In the genomic region with DNA sequence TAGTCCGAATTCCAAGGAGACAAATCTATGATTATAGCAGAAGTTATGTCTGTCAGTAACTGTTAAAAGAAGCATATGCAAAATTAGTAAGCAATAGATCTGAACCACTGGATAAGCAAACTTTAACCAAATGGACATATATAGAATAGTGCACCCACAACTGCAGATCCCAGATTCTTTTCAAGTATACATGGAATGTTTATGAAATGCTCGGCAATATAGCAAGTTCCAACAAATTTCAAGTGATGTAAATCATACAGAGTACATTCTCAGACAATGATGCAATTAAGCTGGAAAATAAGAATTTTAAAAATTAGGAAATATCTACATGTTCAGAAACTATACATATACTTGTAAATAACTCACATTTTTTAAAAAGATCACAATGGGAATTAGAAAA, we compare ENCODE assay signal across 21 cellular contexts. TPM values are rescaled to one million over a fixed set of nuclear protein-coding genes. Genes with fewer than 3 reads are reported as not detected.
DNase-seq lines count a peak whose midpoint lies in the region; ATAC-seq, FAIRE-seq and TF ChIP-seq lines count a peak whose summit lies in the region.
"Had no signal": no experiment of that assay in that cellular context is flagged by ENCODE, and none has a peak within 500 bp of the region (broad histone marks: within the 10 kb centered on the region; RNA-seq: fewer than 3 reads in every experiment).

No MANE protein-coding gene starts in this region.

- peak overlapping the region; percentile 13; the same call in 1 of the 3 replicates for H3K4me2 ChIP-seq in A549

- TF ChIP-seq EP300 in A549 (IDR thresholded peaks at IDR 0.05) = no peak

- H3K27ac ChIP-seq in A549 (no peak overlapping the region; a peak in 1 of 6 replicates), SK-N-MC (peak overlapping the region; percentile 83)

- H3K9me3 Mint-ChIP-seq in mesothelial cell of epicardium = peaks cover 6% of the 10 kb centered on the region
- H3K9me3 Mint-ChIP-seq: CD4-positive, alpha-beta T cell had no signal

- H3K4me3 ChIP-seq in A549 (no peak overlapping the region), SK-N-MC (no peak overlapping the region), epithelial cell of esophagus (ENCODE audit: low read length) (no peak overlapping the region)

- no peak for TF ChIP-seq RAD21 in A549 (conservative IDR thresholded peaks at IDR 0.05 in 1 of 2, IDR thresholded peaks at IDR 0.05 in 1 of 2)

- H3K9me3 ChIP-seq in A549 = 0 out of 3 replicates have a peak, but pooled peaks cover 2% of the 10 kb centered on the region
- H3K9me3 ChIP-seq in SK-N-MC (ENCODE audit: low read depth, low read length) = peaks cover 10% of the 10 kb centered on the region

- H3K9ac ChIP-seq in SK-N-MC (ENCODE audit: insufficient read length) = peak overlapping the region; percentile 46

- peaks cover 9% of the 10 kb centered on the region for H3K4me1 ChIP-seq in A549

- no peaks in the 10 kb centered on the region for H3K36me3 ChIP-seq in SK-N-MC (ENCODE audit: insufficient read depth, low read length)

- H3K4me3 Mint-ChIP-seq in mesothelial cell of epicardium = no peak overlapping the region
- H3K4me3 Mint-ChIP-seq: CD4-positive, alpha-beta T cell had no signal

- 38% methylated on average over 2 of the region's 2 CpGs for WGBS in A549 (ENCODE audit: missing lambda C conversion rate)

- no peak for TF ChIP-seq CTCF in A549 (IDR thresholded peaks at IDR 0.05)
- no peak for TF ChIP-seq CTCF in epithelial cell of esophagus (IDR thresholded peaks at IDR 0.05; ENCODE audit: insufficient read depth, low read depth, low read length, missing control alignments)
- TF ChIP-seq CTCF in mesothelial cell of epicardium (IDR thresholded peaks at IDR 0.05; ENCODE audit: unreplicated experiment) = no peak

- no peak for TF ChIP-seq POLR2A in A549 (IDR thresholded peaks at IDR 0.05; ENCODE audit: low read length)

- no peaks in the 10 kb centered on the region for H3K27me3 Mint-ChIP-seq in mesothelial cell of epicardium (ENCODE audit: low read depth)
- H3K27me3 Mint-ChIP-seq: CD4-positive, alpha-beta T cell had no signal

- H3K27ac Mint-ChIP-seq in mesothelial cell of epicardium = peak overlapping the region; percentile 92
- H3K27ac Mint-ChIP-seq: CD4-positive, alpha-beta T cell had no signal

- CTCF ChIA-PET in A549 (lab: Yijun Ruan, JAX) = interaction anchor here (0.6 to 1.3 kb wide), 2 partner anchors 9 to 90 kb away, joined by 3 read pairs; no protein-coding TSS in a partner anchor

- ATAC-seq in A549 = no peak
- no peak for ATAC-seq in HG02852 (IDR thresholded peaks at IDR 0.05; ENCODE audit: unreplicated experiment)
- ATAC-seq in left cardiac atrium = no peak
- ATAC-seq: HCT116 had no signal

- FAIRE-seq in A549 (lab: Jason Lieb, UNC) = no peak
- FAIRE-seq: A204.1, GM12892, GM19239 had no signal

- POLR2A ChIA-PET in A549 (lab: Yijun Ruan, JAX) = interaction anchor here (0.6 kb wide), 2 partner anchors 12 to 268 kb away, joined by 4 to 6 read pairs; no protein-coding TSS in a partner anchor

- H3K36me3 Mint-ChIP-seq in mesothelial cell of epicardium = peaks cover 4% of the 10 kb centered on the region

- H3K4me1 Mint-ChIP-seq in mesothelial cell of epicardium = peaks cover 16% of the 10 kb centered on the region

- DNase-seq in A549 (ENCODE audit: low read depth in 1 of 2, low spot score in 1 of 2) (no peak), SK-N-MC (ENCODE audit: low read depth, low spot score) (no peak), epithelial cell of esophagus (ENCODE audit: low read depth) (peak; percentile 86), mesothelial cell of epicardium (ENCODE audit: low spot score in 2 of 2, unreplicated experiment in 2 of 2) (no peak), AML-193 (lab: John Stamatoyannopoulos, UW) (no peak), left cardiac atrium (no peak), SW 1271 (lab: John Stamatoyannopoulos, UW) (no peak)
- DNase-seq: Calu3; CD4-positive, alpha-beta T cell; GDM1; KBM-7; NCI-H1092; NCI-H1694; NCI-H2107; NCI-H345; NCI-H69 had no signal

- intact Hi-C loops in left cardiac atrium (cut with DNase I) = no loop called here

TF ChIP-seq in A549, 52 proteins besides CTCF, POLR2A, EP300 and RAD21 (continues in another document):
- TF ChIP-seq MYC (IDR thresholded peaks at IDR 0.05; ENCODE audit: borderline replicate concordance, low read length) (no peak), TFCP2L1 (CRISPR knock-in tag; IDR thresholded peaks at IDR 0.05) (no peak), SREBF2 (IDR thresholded peaks at IDR 0.05) (no peak), CHD2 (IDR thresholded peaks at IDR 0.05; ENCODE audit: low read length, partially characterized antibody) (no peak), ZC3H11A (IDR thresholded peaks at IDR 0.05) (no peak), RARB (CRISPR knock-in tag; IDR thresholded peaks at IDR 0.05) (no peak), RNF2 (IDR thresholded peaks at IDR 0.05; ENCODE audit: borderline replicate concordance, low read depth) (no peak), NPAS2 (CRISPR knock-in tag; IDR thresholded peaks at IDR 0.05; ENCODE audit: borderline replicate concordance) (no peak), TP53 (CRISPR knock-in tag; IDR thresholded peaks at IDR 0.05) (no peak)
- TF ChIP-seq, protein P1, sequence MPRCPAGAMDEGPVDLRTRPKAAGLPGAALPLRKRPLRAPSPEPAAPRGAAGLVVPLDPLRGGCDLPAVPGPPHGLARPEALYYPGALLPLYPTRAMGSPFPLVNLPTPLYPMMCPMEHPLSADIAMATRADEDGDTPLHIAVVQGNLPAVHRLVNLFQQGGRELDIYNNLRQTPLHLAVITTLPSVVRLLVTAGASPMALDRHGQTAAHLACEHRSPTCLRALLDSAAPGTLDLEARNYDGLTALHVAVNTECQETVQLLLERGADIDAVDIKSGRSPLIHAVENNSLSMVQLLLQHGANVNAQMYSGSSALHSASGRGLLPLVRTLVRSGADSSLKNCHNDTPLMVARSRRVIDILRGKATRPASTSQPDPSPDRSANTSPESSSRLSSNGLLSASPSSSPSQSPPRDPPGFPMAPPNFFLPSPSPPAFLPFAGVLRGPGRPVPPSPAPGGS (IDR thresholded peaks at IDR 0.05) = no peak
- TF ChIP-seq, protein P2, sequence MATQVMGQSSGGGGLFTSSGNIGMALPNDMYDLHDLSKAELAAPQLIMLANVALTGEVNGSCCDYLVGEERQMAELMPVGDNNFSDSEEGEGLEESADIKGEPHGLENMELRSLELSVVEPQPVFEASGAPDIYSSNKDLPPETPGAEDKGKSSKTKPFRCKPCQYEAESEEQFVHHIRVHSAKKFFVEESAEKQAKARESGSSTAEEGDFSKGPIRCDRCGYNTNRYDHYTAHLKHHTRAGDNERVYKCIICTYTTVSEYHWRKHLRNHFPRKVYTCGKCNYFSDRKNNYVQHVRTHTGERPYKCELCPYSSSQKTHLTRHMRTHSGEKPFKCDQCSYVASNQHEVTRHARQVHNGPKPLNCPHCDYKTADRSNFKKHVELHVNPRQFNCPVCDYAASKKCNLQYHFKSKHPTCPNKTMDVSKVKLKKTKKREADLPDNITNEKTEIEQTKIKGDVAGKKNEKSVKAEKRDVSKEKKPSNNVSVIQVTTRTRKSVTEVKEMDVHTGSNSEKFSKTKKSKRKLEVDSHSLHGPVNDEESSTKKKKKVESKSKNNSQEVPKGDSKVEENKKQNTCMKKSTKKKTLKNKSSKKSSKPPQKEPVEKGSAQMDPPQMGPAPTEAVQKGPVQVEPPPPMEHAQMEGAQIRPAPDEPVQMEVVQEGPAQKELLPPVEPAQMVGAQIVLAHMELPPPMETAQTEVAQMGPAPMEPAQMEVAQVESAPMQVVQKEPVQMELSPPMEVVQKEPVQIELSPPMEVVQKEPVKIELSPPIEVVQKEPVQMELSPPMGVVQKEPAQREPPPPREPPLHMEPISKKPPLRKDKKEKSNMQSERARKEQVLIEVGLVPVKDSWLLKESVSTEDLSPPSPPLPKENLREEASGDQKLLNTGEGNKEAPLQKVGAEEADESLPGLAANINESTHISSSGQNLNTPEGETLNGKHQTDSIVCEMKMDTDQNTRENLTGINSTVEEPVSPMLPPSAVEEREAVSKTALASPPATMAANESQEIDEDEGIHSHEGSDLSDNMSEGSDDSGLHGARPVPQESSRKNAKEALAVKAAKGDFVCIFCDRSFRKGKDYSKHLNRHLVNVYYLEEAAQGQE (IDR thresholded peaks at IDR 0.05) = no peak
- TF ChIP-seq, protein P3, sequence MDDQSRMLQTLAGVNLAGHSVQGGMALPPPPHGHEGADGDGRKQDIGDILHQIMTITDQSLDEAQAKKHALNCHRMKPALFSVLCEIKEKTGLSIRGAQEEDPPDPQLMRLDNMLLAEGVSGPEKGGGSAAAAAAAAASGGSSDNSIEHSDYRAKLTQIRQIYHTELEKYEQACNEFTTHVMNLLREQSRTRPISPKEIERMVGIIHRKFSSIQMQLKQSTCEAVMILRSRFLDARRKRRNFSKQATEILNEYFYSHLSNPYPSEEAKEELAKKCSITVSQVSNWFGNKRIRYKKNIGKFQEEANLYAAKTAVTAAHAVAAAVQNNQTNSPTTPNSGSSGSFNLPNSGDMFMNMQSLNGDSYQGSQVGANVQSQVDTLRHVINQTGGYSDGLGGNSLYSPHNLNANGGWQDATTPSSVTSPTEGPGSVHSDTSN (IDR thresholded peaks at IDR 0.05) = no peak
- TF ChIP-seq, protein P4, sequence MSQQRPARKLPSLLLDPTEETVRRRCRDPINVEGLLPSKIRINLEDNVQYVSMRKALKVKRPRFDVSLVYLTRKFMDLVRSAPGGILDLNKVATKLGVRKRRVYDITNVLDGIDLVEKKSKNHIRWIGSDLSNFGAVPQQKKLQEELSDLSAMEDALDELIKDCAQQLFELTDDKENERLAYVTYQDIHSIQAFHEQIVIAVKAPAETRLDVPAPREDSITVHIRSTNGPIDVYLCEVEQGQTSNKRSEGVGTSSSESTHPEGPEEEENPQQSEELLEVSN (IDR thresholded peaks at IDR 0.05; ENCODE audit: borderline replicate concordance, low read depth) = no peak
- TF ChIP-seq, protein P5, sequence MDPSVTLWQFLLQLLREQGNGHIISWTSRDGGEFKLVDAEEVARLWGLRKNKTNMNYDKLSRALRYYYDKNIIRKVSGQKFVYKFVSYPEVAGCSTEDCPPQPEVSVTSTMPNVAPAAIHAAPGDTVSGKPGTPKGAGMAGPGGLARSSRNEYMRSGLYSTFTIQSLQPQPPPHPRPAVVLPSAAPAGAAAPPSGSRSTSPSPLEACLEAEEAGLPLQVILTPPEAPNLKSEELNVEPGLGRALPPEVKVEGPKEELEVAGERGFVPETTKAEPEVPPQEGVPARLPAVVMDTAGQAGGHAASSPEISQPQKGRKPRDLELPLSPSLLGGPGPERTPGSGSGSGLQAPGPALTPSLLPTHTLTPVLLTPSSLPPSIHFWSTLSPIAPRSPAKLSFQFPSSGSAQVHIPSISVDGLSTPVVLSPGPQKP (IDR thresholded peaks at IDR 0.05; ENCODE audit: low read depth, low read length) = no peak

RNA-seq across cellular contexts. Expression of a gene that starts 8.4 kb away (rescaled TPM):
- 17.8 and 18.3 TPM in 2 replicates for polyA plus RNA-seq in A549 (2011; rRNA removed)
- 2.5 and 3.1 TPM in 2 replicates for polyA plus RNA-seq in A549 (2012; cell fraction: cytosol; rRNA removed)
- polyA plus RNA-seq in A549 (2012; cell fraction: nucleus; rRNA removed) = 2.5 and 3.9 TPM in 2 replicates
- 5.6 to 6.7 TPM (median 5.7 TPM) in 3 replicates for polyA plus RNA-seq in A549 (2017; fragmentation: RNase III; extraction: RNeasy Plus Mini Kit Qiagen cat#74134 plus additional on column Dnase treatment)
- polyA minus RNA-seq in A549 (2011; rRNA and poly(A)+ RNA removed) = 24.8 and 32.2 TPM in 2 replicates
- total RNA-seq in mesothelial cell of epicardium = 84.1 to 86.6 TPM (median 85.6 TPM) in 3 replicates
- 10 to 100 TPM; 34.5 to 36.0 TPM for total RNA-seq in left cardiac atrium
